Comparison of ENCODE assay signal across 5 cellular contexts in the genomic region with DNA sequence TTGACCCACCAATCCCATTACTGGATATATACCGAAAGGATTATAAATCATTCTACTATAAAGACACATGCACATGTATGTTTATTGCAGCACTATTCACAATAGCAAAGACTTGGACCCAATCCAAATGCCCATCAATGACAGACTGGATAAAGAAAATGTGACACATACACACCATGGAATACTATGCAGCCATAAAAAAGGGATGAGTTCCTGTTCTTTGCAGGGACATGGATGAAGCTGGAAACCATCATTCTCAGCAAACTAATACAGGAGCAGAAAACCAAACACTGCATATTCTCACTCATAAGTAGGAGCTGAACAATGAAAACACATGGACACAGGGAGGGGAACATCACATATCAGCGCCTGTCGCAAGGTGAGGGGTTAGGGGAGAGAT. TPM values are rescaled to one million over a fixed set of nuclear protein-coding genes. Genes with fewer than 3 reads are reported as not detected.
"Had no signal": no experiment of that assay in that cellular context is flagged by ENCODE, and none has a peak within 500 bp of the region (broad histone marks: within the 10 kb centered on the region; RNA-seq: fewer than 3 reads in every experiment).

No MANE protein-coding gene starts in this region.

RNA-seq across cellular contexts. Expression of a gene that starts 18.2 kb away (rescaled TPM):
- total RNA-seq: endodermal cell, epithelial cell of proximal tubule, esophagus mucosa, frontal cortex, gastrocnemius medialis had no signal
